In the genomic region with DNA sequence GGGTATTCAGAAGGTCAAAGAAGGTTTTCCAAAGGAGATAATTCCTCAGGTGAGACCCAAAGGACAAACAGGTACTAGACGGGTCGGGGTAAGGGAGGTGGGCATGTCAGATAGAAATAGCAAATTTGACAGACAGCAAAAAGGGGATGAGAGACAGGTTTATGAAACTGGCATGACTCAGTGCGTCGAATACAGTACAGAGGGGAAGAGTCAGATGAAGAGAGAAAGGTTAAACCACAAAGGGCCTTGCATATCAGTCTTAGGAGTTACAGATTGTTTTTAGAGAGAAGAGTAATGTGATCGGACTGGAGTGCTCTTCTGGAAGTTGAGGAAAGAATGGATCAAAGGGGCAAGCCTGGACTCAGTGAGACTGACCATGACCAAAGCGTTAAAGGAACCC, we compare ENCODE assay signal across 18 cellular contexts.
DNase-seq lines count a peak whose midpoint lies in the region; ATAC-seq and TF ChIP-seq lines count a peak whose summit lies in the region.
"Had no signal": no experiment of that assay in that cellular context is flagged by ENCODE, and none has a peak within 500 bp of the region (broad histone marks: within the 10 kb centered on the region; RNA-seq: fewer than 3 reads in every experiment).

No MANE protein-coding gene starts in this region.

- no peaks in the 10 kb centered on the region for H3K27me3 Mint-ChIP-seq in activated T-cell treated with anti-CD3 and anti-CD28 coated beads, Interleukin-2, amount 50 U/mL, for 24 hours
- H3K27me3 Mint-ChIP-seq in HFFc6 (ENCODE audit: insufficient read depth), result no peaks in the 10 kb centered on the region; the same call in 1 of the 2 replicates
- no peaks in the 10 kb centered on the region for H3K27me3 Mint-ChIP-seq in activated naive CD8-positive, alpha-beta T cell
- H3K27me3 Mint-ChIP-seq in stimulated activated memory B cell treated with anti-CD40 and anti-IgM and Interleukin-4, amounts not matched to agents 10 μg/mL and 1 μg/mL and 100 μg/mL, for 72 hours, result no peaks in the 10 kb centered on the region
- H3K27me3 Mint-ChIP-seq: IgD-negative memory B cell had no signal

- DNase-seq in activated T-cell treated with anti-CD3 and anti-CD28 coated beads, Interleukin-2, amount 50 U/mL, for 24 hours, result no peak
- DNase-seq in activated T-cell treated with anti-CD3 and anti-CD28 coated beads for 4 hours (no peak), HFFc6 (no peak), kidney glomerular epithelial cell (lab: John Stamatoyannopoulos, UW) (no peak), NCI-H2196 treated with DMSO at 0.1 percent for 48 hours (lab: John Stamatoyannopoulos, UW; ENCODE audit: unreplicated experiment) (no peak)
- DNase-seq: EL, Kasumi-1, MM.1S, NCI-H1105 treated with DMSO at 0.1 percent for 48 hours, NCI-H1694 treated with DMSO at 0.1 percent for 48 hours, NCI-H2107, NCI-H345, NCI-H526, SHP77 had no signal

- no peaks in the 10 kb centered on the region for H3K9me3 Mint-ChIP-seq in activated T-cell treated with anti-CD3 and anti-CD28 coated beads, Interleukin-2, amount 50 U/mL, for 24 hours
- no peaks in the 10 kb centered on the region for H3K9me3 Mint-ChIP-seq in HFFc6
- no peaks in the 10 kb centered on the region for H3K9me3 Mint-ChIP-seq in activated naive CD8-positive, alpha-beta T cell (ENCODE audit: low read depth)
- H3K9me3 Mint-ChIP-seq in stimulated activated memory B cell treated with anti-CD40 and anti-IgM and Interleukin-4, amounts not matched to agents 10 μg/mL and 1 μg/mL and 100 μg/mL, for 72 hours, result no peaks in the 10 kb centered on the region
- H3K9me3 Mint-ChIP-seq: IgD-negative memory B cell had no signal

- H3K4me3 Mint-ChIP-seq in activated T-cell treated with anti-CD3 and anti-CD28 coated beads, Interleukin-2, amount 50 U/mL, for 24 hours, result no peak overlapping the region
- H3K4me3 Mint-ChIP-seq in HFFc6, result no peak overlapping the region
- H3K4me3 Mint-ChIP-seq in activated naive CD8-positive, alpha-beta T cell, result no peak overlapping the region
- peak overlapping the region; percentile 52 for H3K4me3 Mint-ChIP-seq in stimulated activated memory B cell treated with anti-CD40 and anti-IgM and Interleukin-4, amounts not matched to agents 10 μg/mL and 1 μg/mL and 100 μg/mL, for 72 hours
- H3K4me3 Mint-ChIP-seq: IgD-negative memory B cell had no signal

- H3K27ac Mint-ChIP-seq in activated T-cell treated with anti-CD3 and anti-CD28 coated beads, Interleukin-2, amount 50 U/mL, for 24 hours, result peak overlapping the region; percentile 80
- peak overlapping the region; percentile 34; the same call in 1 of the 2 replicates for H3K27ac Mint-ChIP-seq in HFFc6
- peak overlapping the region; percentile 24 for H3K27ac Mint-ChIP-seq in activated naive CD8-positive, alpha-beta T cell
- H3K27ac Mint-ChIP-seq in stimulated activated memory B cell treated with anti-CD40 and anti-IgM and Interleukin-4, amounts not matched to agents 10 μg/mL and 1 μg/mL and 100 μg/mL, for 72 hours, result peak overlapping the region; percentile 75
- H3K27ac Mint-ChIP-seq: IgD-negative memory B cell had no signal

- peaks cover 88% of the 10 kb centered on the region for H3K36me3 Mint-ChIP-seq in activated T-cell treated with anti-CD3 and anti-CD28 coated beads, Interleukin-2, amount 50 U/mL, for 24 hours (ENCODE audit: low read depth)
- H3K36me3 Mint-ChIP-seq in HFFc6 (ENCODE audit: low read depth), result peaks cover 25% of the 10 kb centered on the region
- H3K36me3 Mint-ChIP-seq in activated naive CD8-positive, alpha-beta T cell, result peaks cover 19% of the 10 kb centered on the region
- peaks cover 71% of the 10 kb centered on the region for H3K36me3 Mint-ChIP-seq in stimulated activated memory B cell treated with anti-CD40 and anti-IgM and Interleukin-4, amounts not matched to agents 10 μg/mL and 1 μg/mL and 100 μg/mL, for 72 hours

- no peak for TF ChIP-seq CTCF in HFFc6 (IDR thresholded peaks at IDR 0.05)

- ATAC-seq in stimulated activated memory B cell treated with anti-CD40 and anti-IgM and Interleukin-4, amounts not matched to agents 10 μg/mL and 1 μg/mL and 100 μg/mL, for 72 hours, result peak; percentile 90
- no peak for ATAC-seq in HG03175 (IDR thresholded peaks at IDR 0.05; ENCODE audit: unreplicated experiment)

- peaks cover 19% of the 10 kb centered on the region for H3K4me1 Mint-ChIP-seq in activated T-cell treated with anti-CD3 and anti-CD28 coated beads, Interleukin-2, amount 50 U/mL, for 24 hours (ENCODE audit: low read depth)
- H3K4me1 Mint-ChIP-seq in HFFc6 (ENCODE audit: low read depth), result peaks cover 2% of the 10 kb centered on the region
- peaks cover 10% of the 10 kb centered on the region for H3K4me1 Mint-ChIP-seq in activated naive CD8-positive, alpha-beta T cell (ENCODE audit: low read depth)
- peaks cover 12% of the 10 kb centered on the region for H3K4me1 Mint-ChIP-seq in stimulated activated memory B cell treated with anti-CD40 and anti-IgM and Interleukin-4, amounts not matched to agents 10 μg/mL and 1 μg/mL and 100 μg/mL, for 72 hours

Comparison
In these comparisons a context has a peak if more than half of its experiments do, and no peak if none do; other contexts are left out.
1. H3K27ac Mint-ChIP-seq: peak in every context shown above with its lines; median percentile 80 in activated T-cell treated with anti-CD3 and anti-CD28 coated beads, Interleukin-2, amount 50 U/mL, for 24 hours; 75 in stimulated activated memory B cell treated with anti-CD40 and anti-IgM and Interleukin-4, amounts not matched to agents 10 μg/mL and 1 μg/mL and 100 μg/mL, for 72 hours; 34 in HFFc6; 24 in activated naive CD8-positive, alpha-beta T cell.